ENCODE assay signal across 8 cellular contexts in genomic region chr6:32973144-32973854, GRCh38. TPM values are rescaled to one million over a fixed set of nuclear protein-coding genes. Genes with fewer than 3 reads are reported as not detected.
A peak's percentile ranks its signal among the peaks of the same experiment; 100 is the strongest.
DNase-seq lines count a peak whose midpoint lies in the region; ATAC-seq and TF ChIP-seq lines count a peak whose summit lies in the region.

No MANE protein-coding gene starts in this region.

- H3K36me3 ChIP-seq in HUES64 (ENCODE audit: insufficient read depth, low read length): peaks cover 66% of the 10 kb centered on the region
- H3K36me3 ChIP-seq in tibial artery: peaks cover 46 to 57% (median 53%) of the 10 kb centered on the region in 3 donors

- TF ChIP-seq CTCF in C4-2B (conservative IDR thresholded peaks at IDR 0.05): no peak
- no peak for TF ChIP-seq CTCF in WTC11 (IDR thresholded peaks at IDR 0.05)
- TF ChIP-seq CTCF in tibial artery (IDR thresholded peaks at IDR 0.05): no peak

- peak overlapping the region; percentile 95 for H3K9ac ChIP-seq in HUES64 (ENCODE audit: low read depth, low read length)

- H3K36me3 Mint-ChIP-seq in WTC11: peaks cover 82% of the 10 kb centered on the region
- peaks cover 20 to 58% (median 45%) of the 10 kb centered on the region in 3 donors for H3K36me3 Mint-ChIP-seq in naive thymus-derived CD8-positive, alpha-beta T cell

- peak overlapping the region; percentile 94 for H3K4me3 ChIP-seq in HUES64 (ENCODE audit: low read length)
- peak overlapping the region; percentile 90 to 94 for H3K4me3 ChIP-seq in tibial artery

- DNase-seq in WTC11 (ENCODE audit: low spot score) (peak; percentile 29), tibial artery (peak in 1 of 2 donors; percentile 44), D341Med (ENCODE audit: low spot score) (no peak)
- DNase-seq in effector CD8-positive, alpha-beta T cell (lab: John Stamatoyannopoulos, UW): peak; percentile 70
- DNase-seq in naive thymus-derived CD8-positive, alpha-beta T cell: peak in 9 of 10 donors; percentile 37 to 84 (median 64)

- H3K27me3 Mint-ChIP-seq in WTC11 (ENCODE audit: low read depth): peaks cover 4% of the 10 kb centered on the region; the same call in 1 of the 2 replicates
- H3K27me3 Mint-ChIP-seq in naive thymus-derived CD8-positive, alpha-beta T cell: peaks cover 0 to 2% (median 0%) of the 10 kb centered on the region in 5 donors

- H3K4me1 ChIP-seq in HUES64 (ENCODE audit: insufficient read depth, low read length): peaks cover 6% of the 10 kb centered on the region; the same call in 1 of the 2 replicates
- peaks cover 0 to 42% (median 35%) of the 10 kb centered on the region in 4 donors for H3K4me1 ChIP-seq in tibial artery

- intact Hi-C loops in tibial artery (cut with DNase I; ENCODE audit: low total_unique reads): no loop called here

- CTCF ChIA-PET in WTC11 (lab: Charles Lee): interaction anchor here (1.9 to 11.8 kb wide), 3 partner anchors 11 to 40 kb away, joined by 10 to 121 read pairs (median 12); partner anchors contain the start of gene HLA-DMA

- 1% methylated on average over 22 of the region's 22 CpGs for WGBS in HUES64

- H3K27me3 ChIP-seq in HUES64 (ENCODE audit: insufficient read depth, low read length) (no peaks in the 10 kb centered on the region), tibial artery (no peaks in the 10 kb centered on the region)

- peak overlapping the region; percentile 99 for H3K27ac ChIP-seq in C4-2B
- H3K27ac ChIP-seq in HUES64 (ENCODE audit: low read depth, low read length): no peak overlapping the region
- peak overlapping the region; percentile 73 to 85 for H3K27ac ChIP-seq in tibial artery

- no peaks in the 10 kb centered on the region for H3K9me3 ChIP-seq in HUES64 (ENCODE audit: insufficient read depth, low read depth, low read length)
- H3K9me3 ChIP-seq in tibial artery: no peaks in the 10 kb centered on the region

- POLR2A ChIA-PET in WTC11 (lab: Charles Lee): interaction anchor here (0.8 to 7.0 kb wide), 7 partner anchors 9 to 319 kb away, joined by 3 to 146 read pairs (median 26); partner anchors contain the start of genes B3GALT4, HLA-DMA and PSMB8
- POLR2A ChIA-PET in naive thymus-derived CD8-positive, alpha-beta T cell (lab: Charles Lee): interaction anchor here (0.6 to 21.1 kb wide), 26 partner anchors 9 to 1357 kb away, joined by 3 to 510 read pairs (median 12); partner anchors contain the start of genes B3GALT4, CUTA, HLA-DMA and HLA-DMB

- peaks cover 38% of the 10 kb centered on the region for H3K4me1 Mint-ChIP-seq in WTC11
- peaks cover 37 to 61% (median 46%) of the 10 kb centered on the region in 4 donors for H3K4me1 Mint-ChIP-seq in naive thymus-derived CD8-positive, alpha-beta T cell

- H3K9me3 Mint-ChIP-seq in WTC11: no peaks in the 10 kb centered on the region
- H3K9me3 Mint-ChIP-seq in naive thymus-derived CD8-positive, alpha-beta T cell: no peaks in the 10 kb centered on the region

- ATAC-seq in WTC11 (no peak), HG03442 (IDR thresholded peaks at IDR 0.05; ENCODE audit: unreplicated experiment) (no peak)
- peak in 1 of 2 donors; percentile 3 for ATAC-seq in naive thymus-derived CD8-positive, alpha-beta T cell

- H3K27ac Mint-ChIP-seq in WTC11: peak overlapping the region; percentile 100
- H3K27ac Mint-ChIP-seq in naive thymus-derived CD8-positive, alpha-beta T cell: peak overlapping the region; percentile 91 to 100 (median 100)

- peak overlapping the region; percentile 98 for H3K4me3 Mint-ChIP-seq in WTC11
- peak overlapping the region; percentile 78 to 99 (median 99) for H3K4me3 Mint-ChIP-seq in naive thymus-derived CD8-positive, alpha-beta T cell

TF ChIP-seq in WTC11, 78 proteins besides CTCF, POLR2A, EP300 and RAD21:
- TF ChIP-seq MLX (CRISPR knock-in tag; IDR thresholded peaks at IDR 0.05): no peak

RNA-seq across cellular contexts. Expression of gene BRD2, which starts 4.9 kb away (rescaled TPM):
- 111 TPM for polyA plus RNA-seq in HUES64 (2013, experiment 1 of 2)
- 112 TPM for polyA plus RNA-seq in HUES64 (2013, experiment 2 of 2)
- total RNA-seq in WTC11 (2021): 206 to 222 TPM (median 214 TPM) in 3 replicates
- 100 to 1,000 TPM; 454 to 455 TPM for total RNA-seq in naive thymus-derived CD8-positive, alpha-beta T cell
- 10 to 100 TPM; 24.5 to 72.8 (median 29.8) TPM for polyA plus RNA-seq in naive thymus-derived CD8-positive, alpha-beta T cell

RNA-seq across cellular contexts. Expression of gene HLA-DMA, which starts 20.4 kb away (rescaled TPM):
- 2.5 TPM for polyA plus RNA-seq in HUES64 (2013, experiment 1 of 2)
- 2.4 TPM for polyA plus RNA-seq in HUES64 (2013, experiment 2 of 2)
- total RNA-seq in WTC11 (2021): 6.0 to 9.3 TPM (median 6.6 TPM) in 3 replicates
- total RNA-seq in naive thymus-derived CD8-positive, alpha-beta T cell: 10 to 100 TPM; 38.7 to 39.7 TPM
- 10 to 100 TPM; 23.7 to 37.4 (median 26.9) TPM for polyA plus RNA-seq in naive thymus-derived CD8-positive, alpha-beta T cell

RNA-seq across cellular contexts. Expression of gene HLA-DMB, which starts 32.5 kb away (rescaled TPM):
- polyA plus RNA-seq in HUES64 (2013, experiment 1 of 2): 0.45 TPM
- polyA plus RNA-seq in HUES64 (2013, experiment 2 of 2): 0.82 TPM
- 1.1 to 2.7 TPM (median 2.3 TPM) in 3 replicates for total RNA-seq in WTC11 (2021)
- total RNA-seq in naive thymus-derived CD8-positive, alpha-beta T cell: 10 to 100 TPM; 23.0 to 23.5 TPM
- 10 to 100 TPM; 10.8 to 22.5 (median 16.8) TPM for polyA plus RNA-seq in naive thymus-derived CD8-positive, alpha-beta T cell

RNA-seq across cellular contexts. Expression of gene HLA-DOA, which starts 36.1 kb away (rescaled TPM):
- 8.7 TPM for polyA plus RNA-seq in HUES64 (2013, experiment 1 of 2)
- 9.1 TPM for polyA plus RNA-seq in HUES64 (2013, experiment 2 of 2)
- 13.6 to 24.6 TPM (median 24.4 TPM) in 3 replicates for total RNA-seq in WTC11 (2021)
- 10 to 100 TPM; 50.7 to 51.7 TPM for total RNA-seq in naive thymus-derived CD8-positive, alpha-beta T cell
- 10 to 100 TPM; 26.4 to 61.0 (median 33.2) TPM for polyA plus RNA-seq in naive thymus-derived CD8-positive, alpha-beta T cell
